1 cellular context compared by ENCODE assay signal in genomic region chr1:195327361-195327760, GRCh38.
TF ChIP-seq lines count a peak whose summit lies in the region.

No MANE protein-coding gene starts in this region.

TF ChIP-seq in GM23338, 12 proteins besides CTCF, POLR2A, EP300 and RAD21 (continued from another document):
- TF ChIP-seq, protein P1, sequence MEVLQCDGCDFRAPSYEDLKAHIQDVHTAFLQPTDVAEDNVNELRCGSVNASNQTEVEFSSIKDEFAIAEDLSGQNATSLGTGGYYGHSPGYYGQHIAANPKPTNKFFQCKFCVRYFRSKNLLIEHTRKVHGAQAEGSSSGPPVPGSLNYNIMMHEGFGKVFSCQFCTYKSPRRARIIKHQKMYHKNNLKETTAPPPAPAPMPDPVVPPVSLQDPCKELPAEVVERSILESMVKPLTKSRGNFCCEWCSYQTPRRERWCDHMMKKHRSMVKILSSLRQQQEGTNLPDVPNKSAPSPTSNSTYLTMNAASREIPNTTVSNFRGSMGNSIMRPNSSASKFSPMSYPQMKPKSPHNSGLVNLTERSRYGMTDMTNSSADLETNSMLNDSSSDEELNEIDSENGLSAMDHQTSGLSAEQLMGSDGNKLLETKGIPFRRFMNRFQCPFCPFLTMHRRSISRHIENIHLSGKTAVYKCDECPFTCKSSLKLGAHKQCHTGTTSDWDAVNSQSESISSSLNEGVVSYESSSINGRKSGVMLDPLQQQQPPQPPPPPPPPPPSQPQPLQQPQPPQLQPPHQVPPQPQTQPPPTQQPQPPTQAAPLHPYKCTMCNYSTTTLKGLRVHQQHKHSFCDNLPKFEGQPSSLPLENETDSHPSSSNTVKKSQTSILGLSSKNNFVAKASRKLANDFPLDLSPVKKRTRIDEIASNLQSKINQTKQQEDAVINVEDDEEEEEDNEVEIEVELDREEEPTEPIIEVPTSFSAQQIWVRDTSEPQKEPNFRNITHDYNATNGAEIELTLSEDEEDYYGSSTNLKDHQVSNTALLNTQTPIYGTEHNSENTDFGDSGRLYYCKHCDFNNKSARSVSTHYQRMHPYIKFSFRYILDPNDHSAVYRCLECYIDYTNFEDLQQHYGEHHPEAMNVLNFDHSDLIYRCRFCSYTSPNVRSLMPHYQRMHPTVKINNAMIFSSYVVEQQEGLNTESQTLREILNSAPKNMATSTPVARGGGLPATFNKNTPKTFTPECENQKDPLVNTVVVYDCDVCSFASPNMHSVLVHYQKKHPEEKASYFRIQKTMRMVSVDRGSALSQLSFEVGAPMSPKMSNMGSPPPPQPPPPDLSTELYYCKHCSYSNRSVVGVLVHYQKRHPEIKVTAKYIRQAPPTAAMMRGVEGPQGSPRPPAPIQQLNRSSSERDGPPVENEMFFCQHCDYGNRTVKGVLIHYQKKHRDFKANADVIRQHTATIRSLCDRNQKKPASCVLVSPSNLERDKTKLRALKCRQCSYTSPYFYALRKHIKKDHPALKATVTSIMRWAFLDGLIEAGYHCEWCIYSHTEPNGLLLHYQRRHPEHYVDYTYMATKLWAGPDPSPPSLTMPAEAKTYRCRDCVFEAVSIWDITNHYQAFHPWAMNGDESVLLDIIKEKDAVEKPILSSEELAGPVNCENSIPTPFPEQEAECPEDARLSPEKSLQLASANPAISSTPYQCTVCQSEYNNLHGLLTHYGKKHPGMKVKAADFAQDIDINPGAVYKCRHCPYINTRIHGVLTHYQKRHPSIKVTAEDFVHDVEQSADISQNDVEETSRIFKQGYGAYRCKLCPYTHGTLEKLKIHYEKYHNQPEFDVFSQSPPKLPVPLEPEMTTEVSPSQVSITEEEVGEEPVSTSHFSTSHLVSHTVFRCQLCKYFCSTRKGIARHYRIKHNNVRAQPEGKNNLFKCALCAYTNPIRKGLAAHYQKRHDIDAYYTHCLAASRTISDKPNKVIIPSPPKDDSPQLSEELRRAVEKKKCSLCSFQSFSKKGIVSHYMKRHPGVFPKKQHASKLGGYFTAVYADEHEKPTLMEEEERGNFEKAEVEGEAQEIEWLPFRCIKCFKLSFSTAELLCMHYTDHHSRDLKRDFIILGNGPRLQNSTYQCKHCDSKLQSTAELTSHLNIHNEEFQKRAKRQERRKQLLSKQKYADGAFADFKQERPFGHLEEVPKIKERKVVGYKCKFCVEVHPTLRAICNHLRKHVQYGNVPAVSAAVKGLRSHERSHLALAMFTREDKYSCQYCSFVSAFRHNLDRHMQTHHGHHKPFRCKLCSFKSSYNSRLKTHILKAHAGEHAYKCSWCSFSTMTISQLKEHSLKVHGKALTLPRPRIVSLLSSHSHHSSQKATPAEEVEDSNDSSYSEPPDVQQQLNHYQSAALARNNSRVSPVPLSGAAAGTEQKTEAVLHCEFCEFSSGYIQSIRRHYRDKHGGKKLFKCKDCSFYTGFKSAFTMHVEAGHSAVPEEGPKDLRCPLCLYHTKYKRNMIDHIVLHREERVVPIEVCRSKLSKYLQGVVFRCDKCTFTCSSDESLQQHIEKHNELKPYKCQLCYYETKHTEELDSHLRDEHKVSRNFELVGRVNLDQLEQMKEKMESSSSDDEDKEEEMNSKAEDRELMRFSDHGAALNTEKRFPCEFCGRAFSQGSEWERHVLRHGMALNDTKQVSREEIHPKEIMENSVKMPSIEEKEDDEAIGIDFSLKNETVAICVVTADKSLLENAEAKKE (CRISPR knock-in tag; IDR thresholded peaks at IDR 0.05): no peak
- TF ChIP-seq ZNF114 (CRISPR knock-in tag; IDR thresholded peaks at IDR 0.05) (no peak), ZNF331 (CRISPR knock-in tag; IDR thresholded peaks at IDR 0.05; ENCODE audit: low read depth) (no peak)
- TF ChIP-seq, protein P2, sequence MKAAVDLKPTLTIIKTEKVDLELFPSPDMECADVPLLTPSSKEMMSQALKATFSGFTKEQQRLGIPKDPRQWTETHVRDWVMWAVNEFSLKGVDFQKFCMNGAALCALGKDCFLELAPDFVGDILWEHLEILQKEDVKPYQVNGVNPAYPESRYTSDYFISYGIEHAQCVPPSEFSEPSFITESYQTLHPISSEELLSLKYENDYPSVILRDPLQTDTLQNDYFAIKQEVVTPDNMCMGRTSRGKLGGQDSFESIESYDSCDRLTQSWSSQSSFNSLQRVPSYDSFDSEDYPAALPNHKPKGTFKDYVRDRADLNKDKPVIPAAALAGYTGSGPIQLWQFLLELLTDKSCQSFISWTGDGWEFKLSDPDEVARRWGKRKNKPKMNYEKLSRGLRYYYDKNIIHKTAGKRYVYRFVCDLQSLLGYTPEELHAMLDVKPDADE (IDR thresholded peaks at IDR 0.05): no peak
TF ChIP-seq in GM23338: peak in this region for 0.
